8 cellular contexts compared by ENCODE assay signal in genomic region chr17:61410100-61410551, GRCh38. TPM values are rescaled to one million over a fixed set of nuclear protein-coding genes. Genes with fewer than 3 reads are reported as not detected.
DNase-seq lines count a peak whose midpoint lies in the region; ATAC-seq and TF ChIP-seq lines count a peak whose summit lies in the region.

No MANE protein-coding gene starts in this region.

- no peak for ATAC-seq in T-cell (replicated peaks in 1 of 4)
- ATAC-seq in gastroesophageal sphincter, result no peak
- no peak for ATAC-seq in sciatic nerve
- no peak for ATAC-seq in HG03342 (IDR thresholded peaks at IDR 0.05; ENCODE audit: unreplicated experiment)
- no peak for ATAC-seq in GM21526 (IDR thresholded peaks at IDR 0.05; ENCODE audit: low FRiP score, unreplicated experiment)

- no peak for TF ChIP-seq EP300 in gastroesophageal sphincter (IDR thresholded peaks at IDR 0.05)

- peaks cover 39% of the 10 kb centered on the region for H3K27me3 ChIP-seq in gastroesophageal sphincter

- DNase-seq in GM20000 (ENCODE audit: low spot score), result peak; percentile 30
- peak in 2 of 34 experiments; percentile 11 to 23 for DNase-seq in T-cell
- DNase-seq in sciatic nerve (ENCODE audit: low spot score), result peak; percentile 67
- no peak for DNase-seq in activated CD4-positive, CD25-positive, alpha-beta regulatory T cell treated with anti-CD3 and anti-CD28 coated beads, Interleukin-2, amount 50 U/mL, for 72 hours
- no peak for DNase-seq in NCI-H524 treated with DMSO at 0.1 percent for 48 hours (lab: John Stamatoyannopoulos, UW)

- H3K4me3 Mint-ChIP-seq in T-cell, result peak overlapping the region; percentile 70 to 83 (median 70)

- H3K4me3 ChIP-seq in gastroesophageal sphincter, result peak overlapping the region in 1 of 2 donors; percentile 72

- H3K4me1 Mint-ChIP-seq in T-cell, result peaks cover 20 to 28% (median 26%) of the 10 kb centered on the region in 3 donors

- peaks cover 26 to 46% of the 10 kb centered on the region in 2 donors for H3K27me3 Mint-ChIP-seq in T-cell

- no peaks in the 10 kb centered on the region for H3K9me3 Mint-ChIP-seq in T-cell

- H3K9me3 ChIP-seq in gastroesophageal sphincter, result no peaks in the 10 kb centered on the region

- peak overlapping the region; percentile 64 to 94 (median 92) for H3K27ac ChIP-seq in gastroesophageal sphincter

- no peak for TF ChIP-seq CTCF in GM20000 (IDR thresholded peaks at IDR 0.05; ENCODE audit: extremely low read depth, missing control alignments)
- TF ChIP-seq CTCF in gastroesophageal sphincter (IDR thresholded peaks at IDR 0.05), result no peak

- no peak for TF ChIP-seq POLR2A in gastroesophageal sphincter (IDR thresholded peaks at IDR 0.05)

- no peak overlapping the region for H3K27ac Mint-ChIP-seq in T-cell

- no peaks in the 10 kb centered on the region for H3K36me3 Mint-ChIP-seq in T-cell

- POLR2A ChIA-PET in T-cell (lab: Charles Lee), result no interaction called here

- 47% methylated on average over 2 of the region's 12 CpGs; no CpG with 5 or more reads in 1 of the 2 donors for WGBS in gastroesophageal sphincter (ENCODE audit: low coverage in 1 of 2), 2 donors

- intact Hi-C loops in sciatic nerve (cut with DNase I), result loop anchor here (10.0 kb wide), 2 partner anchors 425 to 655 kb away; partner anchors contain the start of gene MED13

- peaks cover 0 to 22% of the 10 kb centered on the region in 2 donors for H3K36me3 ChIP-seq in gastroesophageal sphincter

- peaks cover 0 to 94% (median 31%) of the 10 kb centered on the region in 3 donors for H3K4me1 ChIP-seq in gastroesophageal sphincter

- CTCF ChIA-PET in T-cell (lab: Charles Lee), result interaction anchor here in 1 of 2 donors (1.2 kb wide), 1 partner anchor 427 kb away, joined by 4 read pairs; no protein-coding TSS in a partner anchor

RNA-seq across cellular contexts. Expression of gene TBX2, which starts 10.5 kb away (rescaled TPM):
- total RNA-seq in T-cell (under 1 TPM in 3 of 5 donors, not detected in 2; 0.26 to 0.82 (median 0.32) TPM), gastroesophageal sphincter (10 to 100 TPM; 19.0 to 33.6 (median 22.8) TPM), sciatic nerve (42.4 TPM)

RNA-seq across cellular contexts. Expression of gene TBX4, which starts 42.1 kb away (rescaled TPM):
- not detected for total RNA-seq in T-cell
- total RNA-seq in gastroesophageal sphincter, result under 1 TPM in 1 of 4 donors, not detected in 3; 0.27 TPM
- total RNA-seq in sciatic nerve, result not detected

Comparison
In these comparisons a context has a peak if more than half of its experiments do, and no peak if none do; other contexts are left out.
1. DNase-seq: peak in GM20000 (single experiment) and sciatic nerve (single experiment); none in activated CD4-positive, CD25-positive, alpha-beta regulatory T cell treated with anti-CD3 and anti-CD28 coated beads, Interleukin-2, amount 50 U/mL, for 72 hours (single experiment) and NCI-H524 treated with DMSO at 0.1 percent for 48 hours (single experiment).
2. RNA of gene TBX2, which starts 10.5 kb away (total RNA-seq): 42.4 TPM in sciatic nerve (single experiment) and 19.0 to 33.6 TPM in gastroesophageal sphincter; 0.26 to 0.82 TPM in T-cell; every median in the first group is over 10 times any median in the second.